In the genomic region with DNA sequence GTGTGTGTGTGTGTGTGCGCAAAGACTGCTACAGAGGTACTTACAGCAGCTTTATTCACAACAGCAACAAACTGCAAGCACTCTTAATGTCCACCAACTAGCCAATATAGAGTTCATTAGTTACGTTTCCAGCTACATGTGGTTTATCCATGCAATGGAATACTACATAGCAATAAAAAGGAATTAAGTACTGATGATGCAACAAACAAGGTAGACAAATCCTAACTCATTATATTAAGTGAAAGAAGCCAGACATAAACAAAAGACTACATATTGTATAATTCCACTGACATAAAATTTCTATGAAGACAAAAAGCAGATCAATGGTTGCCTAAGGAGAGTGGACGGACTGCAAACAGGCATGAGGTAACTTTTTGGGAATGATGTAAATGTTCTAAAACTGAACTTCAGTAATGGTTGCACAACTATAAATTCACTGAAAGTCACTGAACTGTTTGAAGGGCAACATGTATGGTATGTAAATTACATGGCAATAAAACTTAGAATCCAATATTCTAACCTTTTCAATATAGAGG, we compare ENCODE assay signal across 1 cellular context.
TF ChIP-seq lines count a peak whose summit lies in the region.

No MANE protein-coding gene starts in this region.

TF ChIP-seq in K562, 482 proteins besides CTCF, POLR2A, EP300 and RAD21 (continued from another document):
- TF ChIP-seq HNRNPLL (IDR thresholded peaks at IDR 0.05; ENCODE audit: low read depth, low read length, poor library complexity, severe bottlenecking) (no peak), CEBPG (CRISPR knock-in tag; IDR thresholded peaks at IDR 0.05) (no peak), CEBPG (tag; conservative IDR thresholded peaks at IDR 0.05 in 1 of 2, IDR thresholded peaks at IDR 0.05 in 1 of 2) (peak in 1 of 2 experiments; percentile 51; a peak in 2 of 4 replicates), ZNF146 (CRISPR knock-in tag; IDR thresholded peaks at IDR 0.05; ENCODE audit: unreplicated experiment) (peak; percentile 50)
TF ChIP-seq in K562: peak in this region for 4.
